ENCODE assay signal across 20 cellular contexts in genomic region chr7:75647709-75648438, GRCh38.
A peak's percentile ranks its signal among the peaks of the same experiment; 100 is the strongest.
DNase-seq lines count a peak whose midpoint lies in the region; ATAC-seq and TF ChIP-seq lines count a peak whose summit lies in the region.
"Had no signal": no experiment of that assay in that cellular context is flagged by ENCODE, and none has a peak within 500 bp of the region (broad histone marks: within the 10 kb centered on the region; RNA-seq: fewer than 3 reads in every experiment).

No MANE protein-coding gene starts in this region.

- H3K79me2 ChIP-seq in neural progenitor cell (ENCODE audit: low read depth) (no peaks in the 10 kb centered on the region), PC-9 (ENCODE audit: low read depth) (no peaks in the 10 kb centered on the region)

- H3K36me3 ChIP-seq in Panc1 (ENCODE audit: control insufficient read depth, insufficient read depth, low read length): no peaks in the 10 kb centered on the region
- no peaks in the 10 kb centered on the region for H3K36me3 ChIP-seq in neural progenitor cell
- peaks cover 3% of the 10 kb centered on the region for H3K36me3 ChIP-seq in thoracic aorta
- H3K36me3 ChIP-seq in PC-9 (ENCODE audit: low read depth): no peaks in the 10 kb centered on the region

- peak overlapping the region; percentile 41; the same call in 1 of the 2 replicates for H3K27ac ChIP-seq in Panc1 (ENCODE audit: low read length)
- peak overlapping the region; percentile 3 for H3K27ac ChIP-seq in cingulate gyrus (ENCODE audit: low read depth, low read length)
- no peak overlapping the region for H3K27ac ChIP-seq in neural progenitor cell
- peak overlapping the region; percentile 40 to 74 for H3K27ac ChIP-seq in thoracic aorta
- H3K27ac ChIP-seq in PC-9: no peak overlapping the region

- peaks cover 4% of the 10 kb centered on the region for H3K9me3 Mint-ChIP-seq in neural progenitor cell
- H3K9me3 Mint-ChIP-seq: CD4-positive, alpha-beta T cell had no signal

- no peak overlapping the region for H3K9ac ChIP-seq in neural progenitor cell

- H3K4me2 ChIP-seq in neural progenitor cell (no peak overlapping the region), PC-9 (no peak overlapping the region)

- CTCF ChIA-PET in Panc1 (lab: Charles Lee) (no interaction called here), PC-9 (lab: Charles Lee) (no interaction called here)

- ATAC-seq in Panc1: no peak
- no peak for ATAC-seq in thoracic aorta (ENCODE audit: insufficient number of reproducible peaks, low FRiP score, low read depth)
- ATAC-seq in HG02588 (IDR thresholded peaks at IDR 0.05; ENCODE audit: unreplicated experiment): no peak
- ATAC-seq: SK-N-SH treated with all-trans-retinoic acid at 6 μM for 48 hours had no signal

- peaks cover 1% of the 10 kb centered on the region for H3K36me3 Mint-ChIP-seq in neural progenitor cell

- intact Hi-C loops in Panc1 (cut with micrococcal nuclease; ENCODE audit: unreplicated experiment) (loop anchor here (10.0 kb wide), 2 partner anchors 87 to 117 kb away; partner anchors contain the start of gene HIP1), PC-9 (cut with micrococcal nuclease; ENCODE audit: unreplicated experiment) (loop anchor here (10.0 kb wide), 1 partner anchor 117 kb away; no protein-coding TSS in a partner anchor)

- no peaks in the 10 kb centered on the region for H3K9me2 ChIP-seq in PC-9 (ENCODE audit: insufficient read depth)

- TF ChIP-seq CTCF in Panc1 (IDR thresholded peaks at IDR 0.05) (no peak), neural progenitor cell (IDR thresholded peaks at IDR 0.05) (no peak), thoracic aorta (IDR thresholded peaks at IDR 0.05) (no peak), PC-9 (conservative IDR thresholded peaks at IDR 0.05) (no peak)

- no peak overlapping the region for H3K4me3 Mint-ChIP-seq in neural progenitor cell
- H3K4me3 Mint-ChIP-seq: CD4-positive, alpha-beta T cell had no signal

- H4K20me1 ChIP-seq in neural progenitor cell (ENCODE audit: low read depth) (no peaks in the 10 kb centered on the region), PC-9 (ENCODE audit: insufficient read depth) (no peaks in the 10 kb centered on the region)

- H3K4me1 ChIP-seq in Panc1 (ENCODE audit: control insufficient read depth, insufficient read depth, low read length) (peaks cover 23% of the 10 kb centered on the region), neural progenitor cell (peaks cover 20% of the 10 kb centered on the region), thoracic aorta (ENCODE audit: control insufficient read depth in 1 of 2, low read depth in 2 of 2) (peaks cover 20 to 31% of the 10 kb centered on the region in 2 donors), PC-9 (replicated peaks; ENCODE audit: insufficient read depth) (no peaks in the 10 kb centered on the region; the same call in 1 of the 2 replicates)

- DNase-seq in Panc1 (ENCODE audit: low read depth, low spot score) (no peak), neural progenitor cell (ENCODE audit: low spot score) (no peak), thoracic aorta (ENCODE audit: low spot score) (no peak), PC-9 (no peak)
- no peak for DNase-seq in activated naive CD4-positive, alpha-beta T cell (lab: John Stamatoyannopoulos, UW)
- DNase-seq: Caco-2; CD4-positive, alpha-beta T cell; DMS 273 treated with DMSO at 0.1 percent for 48 hours; DMS79 treated with DMSO at 0.1 percent for 48 hours; H7; IMR-90; NCI-H1105; NCI-H146; NCI-H2029; NCI-H226; NCI-H510A treated with DMSO at 0.1 percent for 48 hours; NCI-H748 treated with DMSO at 0.1 percent for 48 hours had no signal

- H2AFZ ChIP-seq in neural progenitor cell (replicated peaks) (no peak overlapping the region), PC-9 (no peak overlapping the region)

- POLR2A ChIA-PET in Panc1 (lab: Charles Lee) (no interaction called here), PC-9 (lab: Charles Lee; ENCODE audit: unreplicated experiment) (interaction anchor here (0.7 kb wide), 1 partner anchor 244 kb away, joined by 5 read pairs; no protein-coding TSS in a partner anchor)

- in situ Hi-C loops in Panc1 (cut with HindIII; ENCODE audit: low pct_unique_long_range_greater_than_20kb, low sequenced_read_pairs): no loop called here

- peaks cover 20% of the 10 kb centered on the region for H3K4me1 Mint-ChIP-seq in neural progenitor cell

- H3K27me3 ChIP-seq in Panc1 (ENCODE audit: control insufficient read depth, insufficient read depth, low read length): no peaks in the 10 kb centered on the region
- no peaks in the 10 kb centered on the region for H3K27me3 ChIP-seq in neural progenitor cell
- no peaks in the 10 kb centered on the region for H3K27me3 ChIP-seq in thoracic aorta (replicated peaks; ENCODE audit: insufficient read depth)
- H3K27me3 ChIP-seq in PC-9 (ENCODE audit: insufficient read depth, low read depth): no peaks in the 10 kb centered on the region

- no peaks in the 10 kb centered on the region for H3K27me3 Mint-ChIP-seq in neural progenitor cell (ENCODE audit: insufficient read depth, low read depth)

- no TSS peak for BruUV-seq in Panc1 (replicated peaks; lab: Mats Ljungman, UMichigan)
- BruUV-seq in PC-9 (replicated peaks; lab: Mats Ljungman, UMichigan): no TSS peak

- H3K9me3 ChIP-seq in Panc1 (ENCODE audit: control insufficient read depth, insufficient read depth, low read depth, low read length): no peaks in the 10 kb centered on the region
- H3K9me3 ChIP-seq in neural progenitor cell (ENCODE audit: low read depth): no peaks in the 10 kb centered on the region
- H3K9me3 ChIP-seq in thoracic aorta: no peaks in the 10 kb centered on the region
- H3K9me3 ChIP-seq in PC-9 (ENCODE audit: insufficient read depth, low read depth): peaks cover 5% of the 10 kb centered on the region; the same call in 1 of the 2 replicates
- H3K9me3 ChIP-seq: Caco-2 had no signal

- peak overlapping the region; percentile 83 for H3K27ac Mint-ChIP-seq in neural progenitor cell
- H3K27ac Mint-ChIP-seq: CD4-positive, alpha-beta T cell had no signal

- H3F3A ChIP-seq in neural progenitor cell (ENCODE audit: low read depth): peaks cover 19% of the 10 kb centered on the region
- no peaks in the 10 kb centered on the region for H3F3A ChIP-seq in PC-9 (ENCODE audit: insufficient read depth, low read depth)

- no peak overlapping the region for H3K4me3 ChIP-seq in Panc1 (ENCODE audit: low read depth in 2 of 2, low read length in 2 of 2)
- no peak overlapping the region for H3K4me3 ChIP-seq in neural progenitor cell
- H3K4me3 ChIP-seq in thoracic aorta: no peak overlapping the region
- no peak overlapping the region for H3K4me3 ChIP-seq in PC-9

Comparison
In these comparisons a context has a peak if more than half of its experiments do, and no peak if none do; other contexts are left out.
1. H3K27ac ChIP-seq: peak in Panc1 (single experiment), cingulate gyrus (single experiment) and thoracic aorta (2 of 2); none in neural progenitor cell (single experiment) and PC-9 (single experiment).